In genomic region chr20:48722002-48722731, GRCh38 we compare ENCODE assay signal across 9 cellular contexts.
DNase-seq lines count a peak whose midpoint lies in the region; ATAC-seq, FAIRE-seq and TF ChIP-seq lines count a peak whose summit lies in the region.
"Had no signal": no experiment of that assay in that cellular context is flagged by ENCODE, and none has a peak within 500 bp of the region (broad histone marks: within the 10 kb centered on the region; RNA-seq: fewer than 3 reads in every experiment).

No MANE protein-coding gene starts in this region.

- CTCF ChIA-PET in A549 (lab: Yijun Ruan, JAX) (interaction anchor here (1.6 to 1.9 kb wide), 2 partner anchors 65 to 183 kb away, joined by 4 to 5 read pairs; no protein-coding TSS in a partner anchor), K562 (lab: Yijun Ruan, JAX; ENCODE audit: low intra/inter-chr PET ratio) (no interaction called here)

- peak overlapping the region; percentile 85 for H3K27ac Mint-ChIP-seq in HFFc6
- H3K27ac Mint-ChIP-seq in mesothelial cell of epicardium: no peak overlapping the region

- TF ChIP-seq POLR2A in A549 (IDR thresholded peaks at IDR 0.05; ENCODE audit: low read length): no peak
- TF ChIP-seq POLR2A in K562 (conservative IDR thresholded peaks at IDR 0.05): no peak

- peaks cover 29% of the 10 kb centered on the region for H3K4me1 Mint-ChIP-seq in HFFc6 (ENCODE audit: low read depth)
- H3K4me1 Mint-ChIP-seq in mesothelial cell of epicardium: no peaks in the 10 kb centered on the region

- no peaks in the 10 kb centered on the region for H3K27me3 ChIP-seq in K562 (ENCODE audit: control insufficient read depth in 2 of 2, insufficient read depth in 2 of 2, low read length in 2 of 2)

- H3K4me3 ChIP-seq in A549: no peak overlapping the region
- no peak overlapping the region for H3K4me3 ChIP-seq in K562

- intact Hi-C loops in K562 (cut with micrococcal nuclease): no loop called here
- intact Hi-C loops in posterior vena cava (cut with DNase I): no loop called here

- H3K9me3 Mint-ChIP-seq in HFFc6 (no peaks in the 10 kb centered on the region), mesothelial cell of epicardium (no peaks in the 10 kb centered on the region)

- TF ChIP-seq RAD21 in A549 (conservative IDR thresholded peaks at IDR 0.05 in 1 of 2, IDR thresholded peaks at IDR 0.05 in 1 of 2) (no peak), K562 (CRISPR knock-in tag; conservative IDR thresholded peaks at IDR 0.05 in 1 of 2, IDR thresholded peaks at IDR 0.05 in 1 of 2) (no peak)

- no peaks in the 10 kb centered on the region for H3K9me1 ChIP-seq in K562 (ENCODE audit: control insufficient read depth, insufficient read depth, low read length)

- TF ChIP-seq CTCF in A549 (IDR thresholded peaks at IDR 0.05) (no peak), HFFc6 (IDR thresholded peaks at IDR 0.05) (no peak), K562 (IDR thresholded peaks at IDR 0.05 in 2 of 3, conservative IDR thresholded peaks at IDR 0.05 in 1 of 3; ENCODE audit: insufficient read depth in 2 of 3, low read depth in 1 of 3, low read length in 3 of 3) (no peak), mesothelial cell of epicardium (IDR thresholded peaks at IDR 0.05; ENCODE audit: unreplicated experiment) (no peak)

- no peak for FAIRE-seq in A549 (lab: Jason Lieb, UNC)
- FAIRE-seq in K562 (lab: Jason Lieb, UNC): peak; percentile 23
- FAIRE-seq: TTC549 had no signal

- 82% methylated on average over 14 of the region's 14 CpGs for WGBS in A549 (ENCODE audit: missing lambda C conversion rate)
- 34% methylated on average over 14 of the region's 14 CpGs for WGBS in K562 (ENCODE audit: insufficient coverage, low coverage, missing lambda C conversion rate)

- H3K9me3 ChIP-seq in A549 (no peaks in the 10 kb centered on the region), K562 (replicated peaks; ENCODE audit: control insufficient read depth, insufficient read depth, low read depth, low read length) (no peaks in the 10 kb centered on the region)

- ATAC-seq in A549 (no peak), K562 (peak; percentile 45; the same call in 1 of the 3 replicates)

- H3K4me1 ChIP-seq in A549: peaks cover 25% of the 10 kb centered on the region
- peaks cover 6 to 13% of the 10 kb centered on the region in 2 experiments; a peak in 4 of 5 replicates for H3K4me1 ChIP-seq in K562 (replicated peaks in 1 of 2; ENCODE audit: control insufficient read depth in 2 of 2, insufficient read depth in 2 of 2, low read length in 2 of 2)

- H3K4me3 Mint-ChIP-seq in HFFc6: peak overlapping the region; percentile 4; the same call in 1 of the 2 replicates
- no peak overlapping the region for H3K4me3 Mint-ChIP-seq in mesothelial cell of epicardium

- TF ChIP-seq EP300 in A549 (IDR thresholded peaks at IDR 0.05) (no peak), K562 (IDR thresholded peaks at IDR 0.05; ENCODE audit: low read length) (no peak)

- H3K27ac ChIP-seq in A549 (no peak overlapping the region), K562 (ENCODE audit: extremely low read depth, low read depth, low read length) (peak overlapping the region; percentile 29; the same call in 1 of the 3 replicates)

- H3K27me3 Mint-ChIP-seq in HFFc6 (ENCODE audit: insufficient read depth) (peaks cover 16% of the 10 kb centered on the region), mesothelial cell of epicardium (ENCODE audit: low read depth) (peaks cover 4% of the 10 kb centered on the region)

- BruUV-seq in K562 (replicated peaks; lab: Mats Ljungman, UMichigan): no TSS peak

- H3K79me2 ChIP-seq in K562 (ENCODE audit: control insufficient read depth, insufficient read depth, low read length): no peaks in the 10 kb centered on the region

- H3K36me3 Mint-ChIP-seq in HFFc6 (ENCODE audit: low read depth) (no peaks in the 10 kb centered on the region), mesothelial cell of epicardium (no peaks in the 10 kb centered on the region)

- H3K36me3 ChIP-seq in K562 (ENCODE audit: control insufficient read depth, insufficient read depth, low read length): no peaks in the 10 kb centered on the region; the same call in 2 of the 3 replicates

- H4K20me1 ChIP-seq in K562 (replicated peaks; ENCODE audit: control insufficient read depth, insufficient read depth, low read length): peaks cover 4% of the 10 kb centered on the region; the same call in 1 of the 2 replicates

- H3K4me2 ChIP-seq in A549: peak overlapping the region; percentile 62
- peak overlapping the region; percentile 28; the same call in 1 of the 2 replicates for H3K4me2 ChIP-seq in K562 (ENCODE audit: insufficient read depth, low read length)

- POLR2A ChIA-PET in A549 (lab: Yijun Ruan, JAX): no interaction called here
- POLR2A ChIA-PET in K562 (lab: Yijun Ruan, JAX): interaction anchor here (0.5 to 1.4 kb wide), 2 partner anchors 10 to 396 kb away, joined by 4 read pairs; no protein-coding TSS in a partner anchor

- in situ Hi-C loops in K562 (cut with MboI): no loop called here

- H3K9ac ChIP-seq in K562 (ENCODE audit: insufficient read depth in 1 of 2, low read depth in 2 of 2, low read length in 2 of 2): no peak overlapping the region

- peak overlapping the region; percentile 38; the same call in 1 of the 2 replicates for H2AFZ ChIP-seq in K562 (ENCODE audit: low read depth, low read length)

- DNase-seq in A549 (ENCODE audit: low read depth in 1 of 2, low spot score in 1 of 2) (no peak), HFFc6 (peak; percentile 51), K562 (ENCODE audit: extremely low read depth in 1 of 4, low spot score in 3 of 4) (peak in 1 of 4 experiments; percentile 12), lung microvascular endothelial cell (ENCODE audit: low read depth in 2 of 2) (peak; percentile 98 to 99), posterior vena cava (ENCODE audit: low spot score) (no peak), DMS153 treated with DMSO at 0.1 percent for 48 hours (lab: John Stamatoyannopoulos, UW; ENCODE audit: unreplicated experiment) (no peak), mesothelial cell of epicardium (ENCODE audit: low spot score in 2 of 2, unreplicated experiment in 2 of 2) (no peak)
- DNase-seq in stimulated activated naive CD4-positive, alpha-beta T cell treated with Interleukin-2 at 50 U/mL for 16 hours (lab: John Stamatoyannopoulos, UW): no peak

TF ChIP-seq in A549, 52 proteins besides CTCF, POLR2A, EP300 and RAD21 (continues in another document):
- TF ChIP-seq HDAC2 (IDR thresholded peaks at IDR 0.05) (no peak), MAZ (IDR thresholded peaks at IDR 0.05; ENCODE audit: borderline replicate concordance, low read depth, low read length) (no peak), GATA3 (IDR thresholded peaks at IDR 0.05; ENCODE audit: borderline replicate concordance) (no peak), KDM1A (IDR thresholded peaks at IDR 0.05; ENCODE audit: low read depth) (no peak), EHF (CRISPR knock-in tag; IDR thresholded peaks at IDR 0.05) (no peak), PHF8 (IDR thresholded peaks at IDR 0.05; ENCODE audit: borderline replicate concordance, low read depth) (no peak), MYC (IDR thresholded peaks at IDR 0.05; ENCODE audit: borderline replicate concordance, low read length) (no peak), FOXS1 (CRISPR knock-in tag; IDR thresholded peaks at IDR 0.05) (no peak), ESRRA (IDR thresholded peaks at IDR 0.05; ENCODE audit: borderline replicate concordance, low read length) (no peak), MAFK (IDR thresholded peaks at IDR 0.05; ENCODE audit: partially characterized antibody) (no peak), JUN (IDR thresholded peaks at IDR 0.05) (no peak), ATOH8 (CRISPR knock-in tag; IDR thresholded peaks at IDR 0.05; ENCODE audit: low read depth) (no peak)

TF ChIP-seq in K562, 482 proteins besides CTCF, POLR2A, EP300 and RAD21 (continues in another document):
- TF ChIP-seq SMARCB1 (IDR thresholded peaks at IDR 0.05; ENCODE audit: insufficient read length, low read depth) (no peak), ZNF263 (CRISPR knock-in tag; IDR thresholded peaks at IDR 0.05; ENCODE audit: borderline replicate concordance) (no peak), GABPA (tag; conservative IDR thresholded peaks at IDR 0.05; ENCODE audit: low read depth) (peak; percentile 47; the same call in 1 of the 2 replicates), ARID1B (IDR thresholded peaks at IDR 0.05) (peak; percentile 18; the same call in 1 of the 2 replicates), FOSL1 (tag; conservative IDR thresholded peaks at IDR 0.05) (0 out of 2 replicates have a peak, but pooled peaks have one; percentile 20), GABPB1 (CRISPR knock-in tag; IDR thresholded peaks at IDR 0.05) (peak; percentile 45; the same call in 1 of the 2 replicates), U2AF1 (optimal IDR thresholded peaks at IDR 0.05; ENCODE audit: low read depth, low read length) (no peak), ZNF165 (CRISPR knock-in tag; IDR thresholded peaks at IDR 0.05; ENCODE audit: borderline replicate concordance) (no peak), TCF3 (CRISPR knock-in tag; IDR thresholded peaks at IDR 0.05) (no peak), ZNF282 (CRISPR knock-in tag; IDR thresholded peaks at IDR 0.05) (no peak), XRCC3 (IDR thresholded peaks at IDR 0.05) (no peak), ZNF589 (CRISPR knock-in tag; IDR thresholded peaks at IDR 0.05; ENCODE audit: low read depth) (0 out of 2 replicates have a peak, but pooled peaks have one; percentile 37), CHD1 (IDR thresholded peaks at IDR 0.05; ENCODE audit: low read length) (no peak), SIX5 (IDR thresholded peaks at IDR 0.05; ENCODE audit: borderline replicate concordance in 1 of 2, insufficient read depth in 1 of 2, low read depth in 1 of 2, low read length in 2 of 2) (no peak), ZC3H8 (IDR thresholded peaks at IDR 0.05) (no peak)
- TF ChIP-seq, protein P1, sequence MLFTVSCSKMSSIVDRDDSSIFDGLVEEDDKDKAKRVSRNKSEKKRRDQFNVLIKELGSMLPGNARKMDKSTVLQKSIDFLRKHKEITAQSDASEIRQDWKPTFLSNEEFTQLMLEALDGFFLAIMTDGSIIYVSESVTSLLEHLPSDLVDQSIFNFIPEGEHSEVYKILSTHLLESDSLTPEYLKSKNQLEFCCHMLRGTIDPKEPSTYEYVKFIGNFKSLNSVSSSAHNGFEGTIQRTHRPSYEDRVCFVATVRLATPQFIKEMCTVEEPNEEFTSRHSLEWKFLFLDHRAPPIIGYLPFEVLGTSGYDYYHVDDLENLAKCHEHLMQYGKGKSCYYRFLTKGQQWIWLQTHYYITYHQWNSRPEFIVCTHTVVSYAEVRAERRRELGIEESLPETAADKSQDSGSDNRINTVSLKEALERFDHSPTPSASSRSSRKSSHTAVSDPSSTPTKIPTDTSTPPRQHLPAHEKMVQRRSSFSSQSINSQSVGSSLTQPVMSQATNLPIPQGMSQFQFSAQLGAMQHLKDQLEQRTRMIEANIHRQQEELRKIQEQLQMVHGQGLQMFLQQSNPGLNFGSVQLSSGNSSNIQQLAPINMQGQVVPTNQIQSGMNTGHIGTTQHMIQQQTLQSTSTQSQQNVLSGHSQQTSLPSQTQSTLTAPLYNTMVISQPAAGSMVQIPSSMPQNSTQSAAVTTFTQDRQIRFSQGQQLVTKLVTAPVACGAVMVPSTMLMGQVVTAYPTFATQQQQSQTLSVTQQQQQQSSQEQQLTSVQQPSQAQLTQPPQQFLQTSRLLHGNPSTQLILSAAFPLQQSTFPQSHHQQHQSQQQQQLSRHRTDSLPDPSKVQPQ (CRISPR knock-in tag; IDR thresholded peaks at IDR 0.05; ENCODE audit: borderline replicate concordance): no peak

Comparison
In these comparisons a context has a peak if more than half of its experiments do, and no peak if none do; other contexts are left out.
1. DNase-seq: peak in HFFc6 (single experiment) and lung microvascular endothelial cell (2 of 2); none in A549 (0 of 2), posterior vena cava (single experiment), DMS153 treated with DMSO at 0.1 percent for 48 hours (single experiment), stimulated activated naive CD4-positive, alpha-beta T cell treated with Interleukin-2 at 50 U/mL for 16 hours (single experiment) and mesothelial cell of epicardium (0 of 2).
2. Of the 35 proteins assayed by ChIP-seq in both K562 and A549: peak only in K562: CEBPB; only in A549: none; in both: none; in neither: 34.